1 cellular context compared by ENCODE assay signal in the genomic region with DNA sequence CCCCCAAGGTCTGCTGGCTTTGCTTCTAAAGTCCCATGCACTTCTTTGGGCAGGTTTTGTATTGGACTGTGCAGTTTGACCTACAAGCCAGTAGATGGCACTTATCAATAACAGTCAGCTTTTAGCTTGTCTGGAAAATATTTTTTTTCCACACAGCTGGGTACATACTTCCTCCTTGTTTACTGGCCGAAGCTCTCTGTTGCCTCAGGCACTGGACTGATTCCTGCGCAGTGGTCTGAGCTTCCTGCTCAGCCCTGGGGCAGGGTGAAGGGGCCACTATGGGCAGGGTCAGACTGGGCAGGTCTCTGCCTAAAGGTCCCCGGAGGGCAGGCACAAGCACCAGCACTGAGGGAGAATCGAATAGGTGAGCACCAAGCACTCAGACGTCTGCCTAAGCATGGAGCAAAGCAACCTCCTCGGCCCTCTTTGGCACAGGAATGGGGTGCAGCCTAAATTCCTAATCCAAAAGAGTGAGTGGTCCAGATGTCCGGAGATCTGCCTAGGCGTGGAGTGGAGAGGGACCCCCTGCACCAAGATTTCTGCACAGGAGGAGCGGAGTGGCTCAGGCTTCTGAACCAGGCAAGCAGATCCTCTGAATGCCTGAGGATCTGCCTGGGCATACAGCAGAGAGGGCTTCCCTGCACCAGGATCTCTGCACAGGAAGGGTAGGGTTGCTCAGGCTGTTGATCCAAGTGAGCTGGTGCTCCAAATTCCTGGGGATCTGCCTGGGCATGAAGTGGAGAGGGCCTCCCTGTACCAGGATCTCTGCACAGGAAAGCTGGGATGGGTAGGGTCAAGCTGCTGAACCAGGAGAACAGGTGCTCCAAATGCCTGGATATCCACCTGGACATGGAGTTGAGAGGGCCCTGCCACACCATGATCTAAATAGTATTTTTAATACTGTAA.
TF ChIP-seq lines count a peak whose summit lies in the region.

No MANE protein-coding gene starts in this region.

TF ChIP-seq in HepG2, 621 proteins besides CTCF, POLR2A, EP300 and RAD21 (continued from another document and continues in another):
- TF ChIP-seq, protein P1, sequence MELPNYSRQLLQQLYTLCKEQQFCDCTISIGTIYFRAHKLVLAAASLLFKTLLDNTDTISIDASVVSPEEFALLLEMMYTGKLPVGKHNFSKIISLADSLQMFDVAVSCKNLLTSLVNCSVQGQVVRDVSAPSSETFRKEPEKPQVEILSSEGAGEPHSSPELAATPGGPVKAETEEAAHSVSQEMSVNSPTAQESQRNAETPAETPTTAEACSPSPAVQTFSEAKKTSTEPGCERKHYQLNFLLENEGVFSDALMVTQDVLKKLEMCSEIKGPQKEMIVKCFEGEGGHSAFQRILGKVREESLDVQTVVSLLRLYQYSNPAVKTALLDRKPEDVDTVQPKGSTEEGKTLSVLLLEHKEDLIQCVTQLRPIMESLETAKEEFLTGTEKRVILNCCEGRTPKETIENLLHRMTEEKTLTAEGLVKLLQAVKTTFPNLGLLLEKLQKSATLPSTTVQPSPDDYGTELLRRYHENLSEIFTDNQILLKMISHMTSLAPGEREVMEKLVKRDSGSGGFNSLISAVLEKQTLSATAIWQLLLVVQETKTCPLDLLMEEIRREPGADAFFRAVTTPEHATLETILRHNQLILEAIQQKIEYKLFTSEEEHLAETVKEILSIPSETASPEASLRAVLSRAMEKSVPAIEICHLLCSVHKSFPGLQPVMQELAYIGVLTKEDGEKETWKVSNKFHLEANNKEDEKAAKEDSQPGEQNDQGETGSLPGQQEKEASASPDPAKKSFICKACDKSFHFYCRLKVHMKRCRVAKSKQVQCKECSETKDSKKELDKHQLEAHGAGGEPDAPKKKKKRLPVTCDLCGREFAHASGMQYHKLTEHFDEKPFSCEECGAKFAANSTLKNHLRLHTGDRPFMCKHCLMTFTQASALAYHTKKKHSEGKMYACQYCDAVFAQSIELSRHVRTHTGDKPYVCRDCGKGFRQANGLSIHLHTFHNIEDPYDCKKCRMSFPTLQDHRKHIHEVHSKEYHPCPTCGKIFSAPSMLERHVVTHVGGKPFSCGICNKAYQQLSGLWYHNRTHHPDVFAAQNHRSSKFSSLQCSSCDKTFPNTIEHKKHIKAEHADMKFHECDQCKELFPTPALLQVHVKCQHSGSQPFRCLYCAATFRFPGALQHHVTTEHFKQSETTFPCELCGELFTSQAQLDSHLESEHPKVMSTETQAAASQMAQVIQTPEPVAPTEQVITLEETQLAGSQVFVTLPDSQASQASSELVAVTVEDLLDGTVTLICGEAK (IDR thresholded peaks at IDR 0.05): no peak
- TF ChIP-seq, protein P1 (CRISPR knock-in tag; IDR thresholded peaks at IDR 0.05): no peak
- TF ChIP-seq SAFB2 (CRISPR knock-in tag; IDR thresholded peaks at IDR 0.05; ENCODE audit: borderline replicate concordance, low read depth) (no peak), ZNF674 (CRISPR knock-in tag; IDR thresholded peaks at IDR 0.05; ENCODE audit: low read depth) (no peak), SP2 (CRISPR knock-in tag; IDR thresholded peaks at IDR 0.05) (no peak), FOXP1 (IDR thresholded peaks at IDR 0.05) (no peak), FOXP1 (CRISPR knock-in tag; IDR thresholded peaks at IDR 0.05) (0 out of 2 replicates have a peak, but pooled peaks have one; percentile 20), FOXA3 (CRISPR knock-in tag; IDR thresholded peaks at IDR 0.05) (peak; percentile 33; the same call in 1 of the 2 replicates), KAT8 (CRISPR knock-in tag; IDR thresholded peaks at IDR 0.05) (0 out of 2 replicates have a peak, but pooled peaks have one; percentile 39), CCAR2 (optimal IDR thresholded peaks at IDR 0.05; ENCODE audit: low read depth, low read length) (no peak), THAP11 (CRISPR knock-in tag; IDR thresholded peaks at IDR 0.05) (0 out of 2 replicates have a peak, but pooled peaks have one; percentile 29), HNRNPH1 (optimal IDR thresholded peaks at IDR 0.05; ENCODE audit: low read depth, low read length) (no peak), ZNF710 (CRISPR knock-in tag; IDR thresholded peaks at IDR 0.05; ENCODE audit: borderline replicate concordance) (no peak), GATAD2A (CRISPR knock-in tag; IDR thresholded peaks at IDR 0.05) (no peak), GFI1 (CRISPR knock-in tag; IDR thresholded peaks at IDR 0.05; ENCODE audit: borderline replicate concordance) (no peak), TAF15 (IDR thresholded peaks at IDR 0.05; ENCODE audit: low read depth, low read length, poor library complexity, severe bottlenecking) (no peak), HOXA7 (CRISPR knock-in tag; IDR thresholded peaks at IDR 0.05) (no peak), MTF1 (CRISPR knock-in tag; IDR thresholded peaks at IDR 0.05) (no peak), PAF1 (CRISPR knock-in tag; IDR thresholded peaks at IDR 0.05) (no peak), ZNF354B (CRISPR knock-in tag; IDR thresholded peaks at IDR 0.05) (no peak), ZNF574 (CRISPR knock-in tag; IDR thresholded peaks at IDR 0.05) (peak; percentile 94), ZNF292 (CRISPR knock-in tag; IDR thresholded peaks at IDR 0.05; ENCODE audit: borderline replicate concordance, low read depth) (no peak)
- TF ChIP-seq, protein P2, sequence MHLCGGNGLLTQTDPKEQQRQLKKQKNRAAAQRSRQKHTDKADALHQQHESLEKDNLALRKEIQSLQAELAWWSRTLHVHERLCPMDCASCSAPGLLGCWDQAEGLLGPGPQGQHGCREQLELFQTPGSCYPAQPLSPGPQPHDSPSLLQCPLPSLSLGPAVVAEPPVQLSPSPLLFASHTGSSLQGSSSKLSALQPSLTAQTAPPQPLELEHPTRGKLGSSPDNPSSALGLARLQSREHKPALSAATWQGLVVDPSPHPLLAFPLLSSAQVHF (CRISPR knock-in tag; IDR thresholded peaks at IDR 0.05): no peak
- TF ChIP-seq, protein P3, sequence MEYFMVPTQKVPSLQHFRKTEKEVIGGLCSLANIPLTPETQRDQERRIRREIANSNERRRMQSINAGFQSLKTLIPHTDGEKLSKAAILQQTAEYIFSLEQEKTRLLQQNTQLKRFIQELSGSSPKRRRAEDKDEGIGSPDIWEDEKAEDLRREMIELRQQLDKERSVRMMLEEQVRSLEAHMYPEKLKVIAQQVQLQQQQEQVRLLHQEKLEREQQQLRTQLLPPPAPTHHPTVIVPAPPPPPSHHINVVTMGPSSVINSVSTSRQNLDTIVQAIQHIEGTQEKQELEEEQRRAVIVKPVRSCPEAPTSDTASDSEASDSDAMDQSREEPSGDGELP (IDR thresholded peaks at IDR 0.05; ENCODE audit: borderline replicate concordance, low read depth): peak; percentile 87
- TF ChIP-seq, protein P4, sequence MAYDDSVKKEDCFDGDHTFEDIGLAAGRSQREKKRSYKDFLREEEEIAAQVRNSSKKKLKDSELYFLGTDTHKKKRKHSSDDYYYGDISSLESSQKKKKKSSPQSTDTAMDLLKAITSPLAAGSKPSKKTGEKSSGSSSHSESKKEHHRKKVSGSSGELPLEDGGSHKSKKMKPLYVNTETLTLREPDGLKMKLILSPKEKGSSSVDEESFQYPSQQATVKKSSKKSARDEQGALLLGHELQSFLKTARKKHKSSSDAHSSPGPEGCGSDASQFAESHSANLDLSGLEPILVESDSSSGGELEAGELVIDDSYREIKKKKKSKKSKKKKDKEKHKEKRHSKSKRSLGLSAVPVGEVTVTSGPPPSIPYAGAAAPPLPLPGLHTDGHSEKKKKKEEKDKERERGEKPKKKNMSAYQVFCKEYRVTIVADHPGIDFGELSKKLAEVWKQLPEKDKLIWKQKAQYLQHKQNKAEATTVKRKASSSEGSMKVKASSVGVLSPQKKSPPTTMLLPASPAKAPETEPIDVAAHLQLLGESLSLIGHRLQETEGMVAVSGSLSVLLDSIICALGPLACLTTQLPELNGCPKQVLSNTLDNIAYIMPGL (CRISPR knock-in tag; IDR thresholded peaks at IDR 0.05; ENCODE audit: borderline replicate concordance in 1 of 2, low read depth in 1 of 2): no peak
- TF ChIP-seq, protein P5, sequence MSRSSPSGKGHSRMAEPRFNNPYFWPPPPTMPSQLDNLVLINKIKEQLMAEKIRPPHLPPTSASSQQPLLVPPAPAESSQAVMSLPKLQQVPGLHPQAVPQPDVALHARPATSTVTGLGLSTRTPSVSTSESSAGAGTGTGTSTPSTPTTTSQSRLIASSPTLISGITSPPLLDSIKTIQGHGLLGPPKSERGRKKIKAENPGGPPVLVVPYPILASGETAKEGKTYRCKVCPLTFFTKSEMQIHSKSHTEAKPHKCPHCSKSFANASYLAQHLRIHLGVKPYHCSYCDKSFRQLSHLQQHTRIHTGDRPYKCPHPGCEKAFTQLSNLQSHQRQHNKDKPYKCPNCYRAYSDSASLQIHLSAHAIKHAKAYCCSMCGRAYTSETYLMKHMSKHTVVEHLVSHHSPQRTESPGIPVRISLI (CRISPR knock-in tag; IDR thresholded peaks at IDR 0.05; ENCODE audit: borderline replicate concordance): peak; percentile 78; the same call in 1 of the 2 replicates
- TF ChIP-seq, protein P6, sequence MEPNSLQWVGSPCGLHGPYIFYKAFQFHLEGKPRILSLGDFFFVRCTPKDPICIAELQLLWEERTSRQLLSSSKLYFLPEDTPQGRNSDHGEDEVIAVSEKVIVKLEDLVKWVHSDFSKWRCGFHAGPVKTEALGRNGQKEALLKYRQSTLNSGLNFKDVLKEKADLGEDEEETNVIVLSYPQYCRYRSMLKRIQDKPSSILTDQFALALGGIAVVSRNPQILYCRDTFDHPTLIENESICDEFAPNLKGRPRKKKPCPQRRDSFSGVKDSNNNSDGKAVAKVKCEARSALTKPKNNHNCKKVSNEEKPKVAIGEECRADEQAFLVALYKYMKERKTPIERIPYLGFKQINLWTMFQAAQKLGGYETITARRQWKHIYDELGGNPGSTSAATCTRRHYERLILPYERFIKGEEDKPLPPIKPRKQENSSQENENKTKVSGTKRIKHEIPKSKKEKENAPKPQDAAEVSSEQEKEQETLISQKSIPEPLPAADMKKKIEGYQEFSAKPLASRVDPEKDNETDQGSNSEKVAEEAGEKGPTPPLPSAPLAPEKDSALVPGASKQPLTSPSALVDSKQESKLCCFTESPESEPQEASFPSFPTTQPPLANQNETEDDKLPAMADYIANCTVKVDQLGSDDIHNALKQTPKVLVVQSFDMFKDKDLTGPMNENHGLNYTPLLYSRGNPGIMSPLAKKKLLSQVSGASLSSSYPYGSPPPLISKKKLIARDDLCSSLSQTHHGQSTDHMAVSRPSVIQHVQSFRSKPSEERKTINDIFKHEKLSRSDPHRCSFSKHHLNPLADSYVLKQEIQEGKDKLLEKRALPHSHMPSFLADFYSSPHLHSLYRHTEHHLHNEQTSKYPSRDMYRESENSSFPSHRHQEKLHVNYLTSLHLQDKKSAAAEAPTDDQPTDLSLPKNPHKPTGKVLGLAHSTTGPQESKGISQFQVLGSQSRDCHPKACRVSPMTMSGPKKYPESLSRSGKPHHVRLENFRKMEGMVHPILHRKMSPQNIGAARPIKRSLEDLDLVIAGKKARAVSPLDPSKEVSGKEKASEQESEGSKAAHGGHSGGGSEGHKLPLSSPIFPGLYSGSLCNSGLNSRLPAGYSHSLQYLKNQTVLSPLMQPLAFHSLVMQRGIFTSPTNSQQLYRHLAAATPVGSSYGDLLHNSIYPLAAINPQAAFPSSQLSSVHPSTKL (CRISPR knock-in tag; IDR thresholded peaks at IDR 0.05): 0 out of 2 replicates have a peak, but pooled peaks have one; percentile 10
